In the genomic region with DNA sequence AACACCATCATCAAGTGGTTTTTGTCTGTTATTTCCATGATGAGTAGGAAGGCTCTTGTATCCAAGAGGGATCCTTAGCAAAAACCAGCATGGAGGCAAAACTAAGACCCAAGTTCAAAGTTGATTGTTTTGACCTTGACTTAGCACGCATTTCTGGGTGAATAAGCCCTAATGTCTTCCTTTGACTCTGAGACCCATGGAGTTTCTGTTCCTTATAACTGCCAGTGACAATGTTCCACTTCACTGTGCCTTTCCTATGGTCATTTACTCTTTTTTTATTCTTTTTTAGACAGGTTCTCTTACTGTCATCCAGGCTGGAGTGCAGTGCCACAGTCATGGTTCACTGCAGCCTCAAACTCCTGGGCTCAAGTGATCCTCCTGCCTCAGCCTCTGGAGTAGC, we compare ENCODE assay signal across 30 cellular contexts.
A peak's percentile ranks its signal among the peaks of the same experiment; 100 is the strongest.
DNase-seq lines count a peak whose midpoint lies in the region; ATAC-seq and TF ChIP-seq lines count a peak whose summit lies in the region.
"Had no signal": no experiment of that assay in that cellular context is flagged by ENCODE, and none has a peak within 500 bp of the region (broad histone marks: within the 10 kb centered on the region; RNA-seq: fewer than 3 reads in every experiment).

No MANE protein-coding gene starts in this region.

- BruUV-seq in PC-9 (replicated peaks; lab: Mats Ljungman, UMichigan) = no TSS peak

- H3K27me3 ChIP-seq in PC-9 (ENCODE audit: insufficient read depth, low read depth) = no peaks in the 10 kb centered on the region
- H3K27me3 ChIP-seq: left lung, ovary, suprapubic skin, upper lobe of left lung had no signal

- no peak overlapping the region for H3K4me2 ChIP-seq in PC-9

- TF ChIP-seq CTCF in GM12864 (IDR thresholded peaks at IDR 0.05; ENCODE audit: low read depth, low read length, missing control alignments) = no peak
- no peak for TF ChIP-seq CTCF in PC-9 (conservative IDR thresholded peaks at IDR 0.05)

- DNase-seq in GM12864 (ENCODE audit: low read depth) (peak; percentile 8), NOMO-1 treated with dmso at 0.1 percent for 144 hours (lab: John Stamatoyannopoulos, UW; ENCODE audit: unreplicated experiment) (peak; percentile 22), PC-9 (no peak), DMS114 treated with DMSO at 0.1 percent for 48 hours (lab: John Stamatoyannopoulos, UW; ENCODE audit: unreplicated experiment) (no peak), NCI-H1105 (lab: John Stamatoyannopoulos, UW) (no peak)
- DNase-seq: activated CD4-positive, alpha-beta T cell treated with anti-CD3 and anti-CD28 coated beads, Interleukin-2, amount 10 ng/mL, durations not matched to agents 24 days and 14 days; activated CD8-positive, alpha-beta memory T cell treated with anti-CD3 and anti-CD28 coated beads for 24 hours; COR-L47; DMS53; H9; left lung; mesenchymal stem cell; NCI-H1417 treated with DMSO at 0.1 percent for 48 hours; NCI-H2107; NCI-H345; NCI-H748 treated with DMSO at 0.1 percent for 48 hours; OCI-M1; ovary; retina; stimulated activated naive CD4-positive, alpha-beta T cell treated with Interleukin-2 at 50 U/mL for 16 hours; T-cell; upper lobe of left lung had no signal

- ATAC-seq in GM19463 (IDR thresholded peaks at IDR 0.05; ENCODE audit: unreplicated experiment) (peak; percentile 50), HG03103 (IDR thresholded peaks at IDR 0.05; ENCODE audit: low read depth, unreplicated experiment) (peak; percentile 55), HG02798 (IDR thresholded peaks at IDR 0.05; ENCODE audit: poor library complexity, unreplicated experiment) (no peak)
- ATAC-seq: esophagus mucosa, K562, left lung, T-cell, WTC11 had no signal

- H3K36me3 ChIP-seq in PC-9 (ENCODE audit: low read depth) = no peaks in the 10 kb centered on the region
- H3K36me3 ChIP-seq: left lung, ovary, suprapubic skin, upper lobe of left lung had no signal

- H3K9me2 ChIP-seq in PC-9 (ENCODE audit: insufficient read depth) = no peaks in the 10 kb centered on the region

- H3K4me3 ChIP-seq in GM12864 (ENCODE audit: low read depth, low read length) = no peak overlapping the region
- no peak overlapping the region for H3K4me3 ChIP-seq in PC-9
- H3K4me3 ChIP-seq: K562, left lung, ovary, suprapubic skin, upper lobe of left lung had no signal

- intact Hi-C loops in PC-9 (cut with micrococcal nuclease; ENCODE audit: unreplicated experiment) = no loop called here

- CTCF ChIA-PET in PC-9 (lab: Charles Lee) = no interaction called here

- H3F3A ChIP-seq in PC-9 (ENCODE audit: insufficient read depth, low read depth) = no peaks in the 10 kb centered on the region

- no peaks in the 10 kb centered on the region for H4K20me1 ChIP-seq in PC-9 (ENCODE audit: insufficient read depth)

- H3K4me1 ChIP-seq in PC-9 (replicated peaks; ENCODE audit: insufficient read depth) = no peaks in the 10 kb centered on the region
- H3K4me1 ChIP-seq: left lung, suprapubic skin, upper lobe of left lung had no signal

- no peaks in the 10 kb centered on the region for H3K9me3 ChIP-seq in PC-9 (ENCODE audit: insufficient read depth, low read depth)
- H3K9me3 ChIP-seq: left lung, ovary, suprapubic skin, upper lobe of left lung had no signal

- no peak overlapping the region for H3K27ac ChIP-seq in PC-9
- H3K27ac ChIP-seq: C4-2B, left lung, ovary, suprapubic skin, upper lobe of left lung had no signal

- H2AFZ ChIP-seq in PC-9 = no peak overlapping the region

- H3K79me2 ChIP-seq in PC-9 (ENCODE audit: low read depth) = no peaks in the 10 kb centered on the region

- POLR2A ChIA-PET in PC-9 (lab: Charles Lee; ENCODE audit: unreplicated experiment) = interaction anchor here (0.6 kb wide), 1 partner anchor 398 kb away, joined by 3 read pairs; no protein-coding TSS in a partner anchor

Comparison
In these comparisons a context has a peak if more than half of its experiments do, and no peak if none do; other contexts are left out.
1. DNase-seq: peak in GM12864 (single experiment) and NOMO-1 treated with dmso at 0.1 percent for 144 hours (single experiment); none in PC-9 (0 of 2), DMS114 treated with DMSO at 0.1 percent for 48 hours (single experiment) and NCI-H1105 (single experiment).